ENCODE assay signal across 16 cellular contexts in genomic region chr4:135277980-135278315, GRCh38.
"Had no signal": no experiment of that assay in that cellular context is flagged by ENCODE, and none has a peak within 500 bp of the region (broad histone marks: within the 10 kb centered on the region; RNA-seq: fewer than 3 reads in every experiment).

No MANE protein-coding gene starts in this region.

- H3K4me1 ChIP-seq: esophagus squamous epithelium, heart left ventricle, left ventricle myocardium inferior, right atrium auricular region had no signal

- H3K4me1 Mint-ChIP-seq: activated naive CD8-positive, alpha-beta T cell treated with anti-CD3 and anti-CD28 coated beads, Interleukin-2, amount 10 ng/mL, durations not matched to agents 7 days and 5 days; memory B cell; stimulated activated effector memory CD8-positive, alpha-beta T cell treated with anti-CD3 and anti-CD28 coated beads, Interleukin-12 subunit alpha, Interleukin-12 subunit beta, amount 100 ng/mL, for 72 hours had no signal

- H3K36me3 ChIP-seq: esophagus squamous epithelium, heart left ventricle, left ventricle myocardium inferior, right atrium auricular region, tibial artery had no signal

- H3K4me3 ChIP-seq: esophagus squamous epithelium, heart left ventricle, left ventricle myocardium inferior, right atrium auricular region, smooth muscle cell, tibial artery had no signal

- H3K36me3 Mint-ChIP-seq: activated CD4-positive, alpha-beta memory T cell treated with anti-CD3 and anti-CD28 coated beads for 36 hours; activated naive CD8-positive, alpha-beta T cell treated with anti-CD3 and anti-CD28 coated beads, Interleukin-2, amount 10 ng/mL, durations not matched to agents 7 days and 5 days; memory B cell; stimulated activated effector memory CD8-positive, alpha-beta T cell treated with anti-CD3 and anti-CD28 coated beads, Interleukin-12 subunit alpha, Interleukin-12 subunit beta, amount 100 ng/mL, for 72 hours had no signal

- H3K27ac Mint-ChIP-seq: activated CD4-positive, alpha-beta memory T cell treated with anti-CD3 and anti-CD28 coated beads for 36 hours; activated naive CD8-positive, alpha-beta T cell treated with anti-CD3 and anti-CD28 coated beads, Interleukin-2, amount 10 ng/mL, durations not matched to agents 7 days and 5 days; memory B cell; stimulated activated effector memory CD8-positive, alpha-beta T cell treated with anti-CD3 and anti-CD28 coated beads, Interleukin-12 subunit alpha, Interleukin-12 subunit beta, amount 100 ng/mL, for 72 hours; T-helper 2 cell treated with Interferon-gamma antibody and Interleukin-4, amounts not matched to agents 5 μg/mL and 100 μg/mL, for 36 hours had no signal

- H3K27me3 Mint-ChIP-seq: activated CD4-positive, alpha-beta memory T cell treated with anti-CD3 and anti-CD28 coated beads for 36 hours; activated naive CD8-positive, alpha-beta T cell treated with anti-CD3 and anti-CD28 coated beads, Interleukin-2, amount 10 ng/mL, durations not matched to agents 7 days and 5 days; memory B cell had no signal

- H3K4me2 ChIP-seq: smooth muscle cell had no signal

- H3K27ac ChIP-seq: esophagus squamous epithelium, heart left ventricle, left ventricle myocardium inferior, right atrium auricular region, tibial artery had no signal

- DNase-seq: activated CD4-positive, alpha-beta memory T cell treated with anti-CD3 and anti-CD28 coated beads for 36 hours; activated gamma-delta T cell treated with Interleukin-2 at 50 U/mL for 16 hours; activated naive CD8-positive, alpha-beta T cell treated with anti-CD3 and anti-CD28 coated beads, Interleukin-2, amount 10 ng/mL, durations not matched to agents 7 days and 5 days; activated T-cell treated with anti-CD3 and anti-CD28 coated beads, Interleukin-2, amount 50 U/mL, for 48 hours; aorta; esophagus squamous epithelium; foreskin melanocyte; heart left ventricle; kidney; left ventricle myocardium inferior; tibial artery had no signal

- H3K27me3 ChIP-seq: esophagus squamous epithelium, heart left ventricle, right atrium auricular region, tibial artery had no signal

- ATAC-seq: heart left ventricle; stimulated activated effector memory CD8-positive, alpha-beta T cell treated with anti-CD3 and anti-CD28 coated beads, Interleukin-12 subunit alpha, Interleukin-12 subunit beta, amount 100 ng/mL, for 72 hours had no signal

- FAIRE-seq: kidney had no signal

- H3K9me3 ChIP-seq: esophagus squamous epithelium, heart left ventricle, right atrium auricular region, tibial artery had no signal

- H3K4me3 Mint-ChIP-seq: activated CD4-positive, alpha-beta memory T cell treated with anti-CD3 and anti-CD28 coated beads for 36 hours; activated naive CD8-positive, alpha-beta T cell treated with anti-CD3 and anti-CD28 coated beads, Interleukin-2, amount 10 ng/mL, durations not matched to agents 7 days and 5 days; memory B cell; stimulated activated effector memory CD8-positive, alpha-beta T cell treated with anti-CD3 and anti-CD28 coated beads, Interleukin-12 subunit alpha, Interleukin-12 subunit beta, amount 100 ng/mL, for 72 hours; T-helper 2 cell treated with Interferon-gamma antibody and Interleukin-4, amounts not matched to agents 5 μg/mL and 100 μg/mL, for 36 hours had no signal
